In the genomic region with DNA sequence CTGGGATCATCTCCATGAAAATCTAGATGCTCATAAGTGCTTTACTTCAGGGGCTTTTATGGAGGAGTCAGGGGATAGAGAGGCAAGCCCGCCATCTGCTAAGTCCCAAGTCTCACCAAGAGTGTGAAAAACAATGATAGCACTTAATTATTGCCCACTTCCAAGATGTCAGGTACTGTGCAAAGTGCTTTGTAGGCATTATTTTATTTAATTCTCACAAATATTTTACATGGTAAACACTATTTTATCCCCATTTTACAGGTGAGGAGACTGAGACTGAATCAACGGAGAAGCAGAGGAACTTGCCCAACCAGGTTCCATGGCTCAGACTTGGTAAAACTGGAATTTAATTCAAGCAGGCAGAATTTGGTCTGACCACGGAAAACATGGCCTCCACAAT, we compare ENCODE assay signal across 27 cellular contexts.
DNase-seq lines count a peak whose midpoint lies in the region; ATAC-seq, FAIRE-seq and TF ChIP-seq lines count a peak whose summit lies in the region.
"Had no signal": no experiment of that assay in that cellular context is flagged by ENCODE, and none has a peak within 500 bp of the region (broad histone marks: within the 10 kb centered on the region; RNA-seq: fewer than 3 reads in every experiment).

No MANE protein-coding gene starts in this region.

- no peak overlapping the region for H3K9ac ChIP-seq in HepG2 (ENCODE audit: insufficient read depth, low read depth, low read length)
- no peak overlapping the region for H3K9ac ChIP-seq in K562 (ENCODE audit: insufficient read depth in 1 of 2, low read depth in 2 of 2, low read length in 2 of 2)
- H3K9ac ChIP-seq in keratinocyte (ENCODE audit: control insufficient read depth, extremely low read depth, insufficient read depth, low read length): no peak overlapping the region
- H3K9ac ChIP-seq: BLaER1 treated with 17β-estradiol and CSF1 and Interleukin-3, amounts not matched to agents 10 nM and 100 nM had no signal

- H3K36me3 ChIP-seq in HepG2 (replicated peaks in 1 of 2; ENCODE audit: control insufficient read depth in 1 of 2, insufficient read depth in 2 of 2, low read length in 2 of 2): no peaks in the 10 kb centered on the region
- no peaks in the 10 kb centered on the region for H3K36me3 ChIP-seq in right lobe of liver
- no peaks in the 10 kb centered on the region for H3K36me3 ChIP-seq in K562 (ENCODE audit: control insufficient read depth, insufficient read depth, low read length)
- H3K36me3 ChIP-seq in keratinocyte (ENCODE audit: control insufficient read depth in 2 of 2, extremely low read depth in 1 of 2, insufficient read depth in 2 of 2, low read length in 2 of 2): no peaks in the 10 kb centered on the region
- H3K36me3 ChIP-seq: BE2C; BLaER1 treated with 17β-estradiol and CSF1 and Interleukin-3, amounts not matched to agents 10 nM and 100 nM; HAP-1 had no signal

- H2AFZ ChIP-seq in HepG2 (ENCODE audit: low read length) (no peak overlapping the region), K562 (ENCODE audit: low read depth, low read length) (no peak overlapping the region), keratinocyte (ENCODE audit: control insufficient read depth, low read length) (no peak overlapping the region)

- no peaks in the 10 kb centered on the region for H3K9me3 Mint-ChIP-seq in effector memory CD8-positive, alpha-beta T cell
- H3K9me3 Mint-ChIP-seq: CD4-positive, alpha-beta T cell; CD8-positive, alpha-beta memory T cell; HFFc6 had no signal

- H3K4me1 ChIP-seq in HepG2 (ENCODE audit: insufficient read depth, low read length) (no peaks in the 10 kb centered on the region), right lobe of liver (peaks cover 0 to 8% (median 0%) of the 10 kb centered on the region in 4 donors), K562 (replicated peaks in 1 of 2; ENCODE audit: control insufficient read depth in 2 of 2, insufficient read depth in 2 of 2, low read length in 2 of 2) (no peaks in the 10 kb centered on the region), keratinocyte (ENCODE audit: control insufficient read depth, extremely low read depth, insufficient read depth, low read length) (peaks cover 38% of the 10 kb centered on the region)
- H3K4me1 ChIP-seq: BE2C, HAP-1 had no signal

- TF ChIP-seq EP300 in HepG2 (IDR thresholded peaks at IDR 0.05; ENCODE audit: low read depth in 2 of 2, low read length in 2 of 2) (no peak), HepG2 (CRISPR knock-in tag; IDR thresholded peaks at IDR 0.05; ENCODE audit: borderline replicate concordance) (no peak), K562 (IDR thresholded peaks at IDR 0.05; ENCODE audit: low read length) (no peak)

- TF ChIP-seq POLR2A in HepG2 (IDR thresholded peaks at IDR 0.05; ENCODE audit: insufficient read depth in 1 of 2, low read depth in 2 of 2, low read length in 2 of 2): no peak
- no peak for TF ChIP-seq POLR2A in right lobe of liver (IDR thresholded peaks at IDR 0.05)
- no peak for TF ChIP-seq POLR2A in K562 (conservative IDR thresholded peaks at IDR 0.05)

- peaks cover 41 to 69% of the 10 kb centered on the region in 2 donors for H3K27me3 Mint-ChIP-seq in effector memory CD8-positive, alpha-beta T cell

- WGBS in HepG2 (ENCODE audit: low lambda C conversion rate): 7% methylated on average over 3 of the region's 3 CpGs
- WGBS in right lobe of liver (ENCODE audit: insufficient coverage, low coverage, low lambda C conversion rate, missing lambda C conversion rate): 86% methylated on average over 3 of the region's 3 CpGs
- WGBS in K562 (ENCODE audit: insufficient coverage, low coverage, missing lambda C conversion rate): 0% methylated on average over 3 of the region's 3 CpGs

- intact Hi-C loops in HepG2 (cut with micrococcal nuclease; ENCODE audit: unreplicated experiment): no loop called here
- intact Hi-C loops in right lobe of liver (cut with DNase I): no loop called here
- intact Hi-C loops in K562 (cut with micrococcal nuclease): no loop called here

- BruUV-seq in HepG2 (replicated peaks; lab: Mats Ljungman, UMichigan): no TSS peak
- no TSS peak for BruUV-seq in K562 (replicated peaks; lab: Mats Ljungman, UMichigan)

- ATAC-seq in HepG2 (no peak), right lobe of liver (no peak), K562 (no peak), GM21360 (IDR thresholded peaks at IDR 0.05; ENCODE audit: unreplicated experiment) (no peak)
- no peak for ATAC-seq in effector memory CD8-positive, alpha-beta T cell (replicated peaks)
- ATAC-seq: GM12878 had no signal

- POLR2A ChIA-PET in HepG2 (lab: Yijun Ruan, JAX) (no interaction called here), K562 (lab: Yijun Ruan, JAX) (no interaction called here)

- H3K4me1 Mint-ChIP-seq in effector memory CD8-positive, alpha-beta T cell (ENCODE audit: low read depth in 2 of 2): peaks cover 0 to 3% of the 10 kb centered on the region in 2 donors
- H3K4me1 Mint-ChIP-seq: CD8-positive, alpha-beta memory T cell had no signal

- no peaks in the 10 kb centered on the region; the same call in 1 of the 2 replicates for H4K20me1 ChIP-seq in HepG2 (ENCODE audit: insufficient read depth, low read length)
- H4K20me1 ChIP-seq in K562 (replicated peaks; ENCODE audit: control insufficient read depth, insufficient read depth, low read length): no peaks in the 10 kb centered on the region
- no peaks in the 10 kb centered on the region for H4K20me1 ChIP-seq in keratinocyte (ENCODE audit: control insufficient read depth, extremely low read depth, insufficient read depth, low read length)
- H4K20me1 ChIP-seq: BLaER1 treated with 17β-estradiol and CSF1 and Interleukin-3, amounts not matched to agents 10 nM and 100 nM had no signal

- H3K27me3 ChIP-seq in HepG2 (ENCODE audit: control insufficient read depth in 1 of 2, insufficient read depth in 2 of 2, low read length in 2 of 2) (peaks cover 2 to 18% of the 10 kb centered on the region in 2 experiments; a peak in 4 of 5 replicates), right lobe of liver (no peaks in the 10 kb centered on the region), K562 (ENCODE audit: control insufficient read depth in 2 of 2, insufficient read depth in 2 of 2, low read length in 2 of 2) (peaks cover 0 to 19% of the 10 kb centered on the region in 2 experiments; a peak in 3 of 5 replicates), keratinocyte (ENCODE audit: control insufficient read depth, extremely low read depth, insufficient read depth, low read length) (no peaks in the 10 kb centered on the region)
- H3K27me3 ChIP-seq: BLaER1 treated with 17β-estradiol and CSF1 and Interleukin-3, amounts not matched to agents 10 nM and 100 nM had no signal

- no peaks in the 10 kb centered on the region for H3K9me1 ChIP-seq in K562 (ENCODE audit: control insufficient read depth, insufficient read depth, low read length)
- no peaks in the 10 kb centered on the region for H3K9me1 ChIP-seq in keratinocyte (ENCODE audit: control insufficient read depth, extremely low read depth, insufficient read depth, low read length)

- H3K4me2 ChIP-seq in HepG2 (ENCODE audit: low read depth, low read length) (no peak overlapping the region), K562 (ENCODE audit: insufficient read depth, low read length) (no peak overlapping the region), keratinocyte (ENCODE audit: control insufficient read depth, extremely low read depth, insufficient read depth, low read depth, low read length) (no peak overlapping the region)
- H3K4me2 ChIP-seq: BLaER1 treated with 17β-estradiol and CSF1 and Interleukin-3, amounts not matched to agents 10 nM and 100 nM had no signal

- H3K36me3 Mint-ChIP-seq in effector memory CD8-positive, alpha-beta T cell (ENCODE audit: insufficient read depth): no peaks in the 10 kb centered on the region
- H3K36me3 Mint-ChIP-seq: CD14-positive monocyte; CD8-positive, alpha-beta memory T cell had no signal

- FAIRE-seq in HepG2 (lab: Jason Lieb, UNC) (no peak), K562 (lab: Jason Lieb, UNC) (no peak), keratinocyte (lab: Jason Lieb, UNC) (no peak)
- FAIRE-seq: A204.1, GM12878, GM18507, H54 had no signal

- DNase-seq in HepG2 (ENCODE audit: low spot score): no peak
- DNase-seq in right lobe of liver: no peak
- no peak for DNase-seq in K562 (ENCODE audit: extremely low read depth in 1 of 4, low spot score in 3 of 4)
- DNase-seq in keratinocyte (ENCODE audit: low read depth, low spot score): no peak
- no peak for DNase-seq in COLO829 (ENCODE audit: low spot score)
- DNase-seq in effector memory CD8-positive, alpha-beta T cell: no peak
- DNase-seq in SHP77 (lab: John Stamatoyannopoulos, UW): no peak
- DNase-seq: ACHN; AML-193; BE2C; Calu3; CD4-positive, alpha-beta T cell; CD8-positive, alpha-beta memory T cell; COR-L47; DMS53; DMS79 treated with DMSO at 0.1 percent for 48 hours; GOT3; HFFc6 had no signal

- no peak for TF ChIP-seq CTCF in HepG2 (CRISPR knock-in tag; IDR thresholded peaks at IDR 0.05)
- no peak for TF ChIP-seq CTCF in right lobe of liver (IDR thresholded peaks at IDR 0.05)
- no peak for TF ChIP-seq CTCF in K562 (IDR thresholded peaks at IDR 0.05 in 2 of 3, conservative IDR thresholded peaks at IDR 0.05 in 1 of 3; ENCODE audit: insufficient read depth in 2 of 3, low read depth in 1 of 3, low read length in 3 of 3)
- TF ChIP-seq CTCF in keratinocyte (optimal IDR thresholded peaks at IDR 0.05 in 1 of 3, IDR thresholded peaks at IDR 0.05 in 1 of 3, conservative IDR thresholded peaks at IDR 0.05 in 1 of 3; ENCODE audit: extremely low read depth in 1 of 3, insufficient read depth in 2 of 3, low read length in 3 of 3): no peak

- H3K9me3 ChIP-seq in HepG2 (ENCODE audit: low read length): no peaks in the 10 kb centered on the region
- no peaks in the 10 kb centered on the region for H3K9me3 ChIP-seq in right lobe of liver
- no peaks in the 10 kb centered on the region for H3K9me3 ChIP-seq in K562 (replicated peaks; ENCODE audit: control insufficient read depth, insufficient read depth, low read depth, low read length)
- no peaks in the 10 kb centered on the region for H3K9me3 ChIP-seq in keratinocyte (ENCODE audit: control insufficient read depth, low read depth, low read length)
- H3K9me3 ChIP-seq: BE2C; BLaER1 treated with 17β-estradiol and CSF1 and Interleukin-3, amounts not matched to agents 10 nM and 100 nM; HAP-1 had no signal

- TF ChIP-seq RAD21 in HepG2 (CRISPR knock-in tag; IDR thresholded peaks at IDR 0.05): no peak
- TF ChIP-seq RAD21 in K562 (CRISPR knock-in tag; conservative IDR thresholded peaks at IDR 0.05 in 1 of 2, IDR thresholded peaks at IDR 0.05 in 1 of 2): no peak

- H3K27ac ChIP-seq in HepG2 (ENCODE audit: extremely low read length, insufficient read depth, low read length) (no peak overlapping the region), right lobe of liver (no peak overlapping the region), K562 (ENCODE audit: extremely low read depth, low read depth, low read length) (no peak overlapping the region), keratinocyte (ENCODE audit: control insufficient read depth, insufficient read depth, low read length) (peak overlapping the region; percentile 67)
- H3K27ac ChIP-seq: 22Rv1; BLaER1 treated with 17β-estradiol and CSF1 and Interleukin-3, amounts not matched to agents 10 nM and 100 nM had no signal

- dilution Hi-C loops in keratinocyte (cut with MboI; ENCODE audit: extremely low pct_ligation_motif_present, low sequenced_read_pairs): no loop called here

- H3K79me2 ChIP-seq in HepG2 (ENCODE audit: insufficient read depth, low read length) (no peaks in the 10 kb centered on the region), K562 (ENCODE audit: control insufficient read depth, insufficient read depth, low read length) (no peaks in the 10 kb centered on the region), keratinocyte (ENCODE audit: control insufficient read depth, insufficient read depth, low read length) (no peaks in the 10 kb centered on the region)

- H3K4me3 ChIP-seq in HepG2 (replicated peaks in 1 of 3; ENCODE audit: insufficient read depth in 1 of 3, low read depth in 2 of 3, low read length in 3 of 3) (no peak overlapping the region), right lobe of liver (no peak overlapping the region), K562 (no peak overlapping the region), keratinocyte (ENCODE audit: control insufficient read depth in 2 of 3, extremely low read depth in 1 of 3, insufficient read depth in 2 of 3, low read depth in 1 of 3, low read length in 3 of 3) (no peak overlapping the region)
- H3K4me3 ChIP-seq: BLaER1 treated with 17β-estradiol and CSF1 and Interleukin-3, amounts not matched to agents 10 nM and 100 nM; GM12878; HAP-1 had no signal

- in situ Hi-C loops in HepG2 (cut with HindIII; ENCODE audit: extremely low pct_ligation_motif_present, low pct_unique_long_range_greater_than_20kb): no loop called here
- in situ Hi-C loops in K562 (cut with MboI): no loop called here

- H3K27ac Mint-ChIP-seq in effector memory CD8-positive, alpha-beta T cell: no peak overlapping the region
- H3K27ac Mint-ChIP-seq: CD14-positive monocyte; CD4-positive, alpha-beta T cell; CD8-positive, alpha-beta memory T cell; HFFc6 had no signal

- CTCF ChIA-PET in HepG2 (lab: Yijun Ruan, JAX; ENCODE audit: low intra/inter-chr PET ratio, low total read pairs) (no interaction called here), K562 (lab: Yijun Ruan, JAX; ENCODE audit: low intra/inter-chr PET ratio) (no interaction called here)

- no peak overlapping the region for H3K4me3 Mint-ChIP-seq in effector memory CD8-positive, alpha-beta T cell
- H3K4me3 Mint-ChIP-seq: CD4-positive, alpha-beta T cell; CD8-positive, alpha-beta memory T cell; HFFc6 had no signal
